8 cellular contexts compared by ENCODE assay signal in the genomic region with DNA sequence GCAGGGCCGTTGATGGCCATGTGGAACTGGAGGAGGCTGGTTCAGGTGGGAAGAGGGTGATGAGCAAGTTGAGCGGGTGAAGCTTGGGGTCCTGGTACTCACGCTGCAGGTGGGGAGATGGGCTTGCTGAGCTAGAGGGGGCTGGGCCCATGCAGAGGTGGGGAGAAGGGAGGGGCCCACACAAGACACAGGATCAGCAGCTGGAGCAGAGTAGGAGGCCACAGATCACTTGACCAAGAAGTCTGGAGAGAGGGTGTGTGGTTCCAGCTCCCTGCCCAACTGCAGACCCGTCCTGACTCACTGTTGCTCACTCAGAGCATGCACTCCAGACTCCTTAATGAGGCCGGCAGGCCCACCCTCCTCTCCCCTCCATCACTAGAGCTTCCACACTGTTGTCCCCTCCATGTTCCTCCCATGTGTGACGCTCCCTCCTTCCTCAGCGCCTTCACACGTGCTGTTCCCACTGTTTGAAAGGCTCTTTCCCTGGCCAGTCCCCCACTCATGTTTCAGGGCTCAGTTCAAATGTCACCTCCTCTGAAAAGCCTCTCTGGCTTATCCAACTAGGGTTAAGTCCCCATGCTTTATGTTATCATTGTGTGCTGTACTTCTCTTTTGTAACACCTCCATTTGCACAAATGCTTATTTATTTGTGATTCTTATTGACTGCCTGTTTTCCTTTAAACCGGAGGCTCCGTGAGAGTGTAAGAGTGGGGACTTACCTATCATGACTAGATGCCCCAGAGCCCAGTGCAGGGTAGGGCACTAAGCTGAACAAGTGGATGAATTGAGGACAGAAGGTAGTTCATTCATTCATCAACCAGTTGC. TPM values are rescaled to one million over a fixed set of nuclear protein-coding genes. Genes with fewer than 3 reads are reported as not detected.
DNase-seq lines count a peak whose midpoint lies in the region; ATAC-seq and TF ChIP-seq lines count a peak whose summit lies in the region.

No MANE protein-coding gene starts in this region.

- peaks cover 8% of the 10 kb centered on the region for H3K27me3 Mint-ChIP-seq in endothelial cell (ENCODE audit: unreplicated experiment)

- no peak overlapping the region for H3K9ac ChIP-seq in rectal smooth muscle tissue (ENCODE audit: low read length)

- H3K9me3 Mint-ChIP-seq in endothelial cell (ENCODE audit: unreplicated experiment), result no peaks in the 10 kb centered on the region

- H3K4me1 ChIP-seq in rectal smooth muscle tissue (ENCODE audit: control insufficient read depth, insufficient read depth, low read length), result peaks cover 16% of the 10 kb centered on the region

- peak overlapping the region; percentile 93 for H3K4me3 ChIP-seq in GM12865 (ENCODE audit: low read depth, low read length)
- peak overlapping the region; percentile 18 for H3K4me3 ChIP-seq in rectal smooth muscle tissue (ENCODE audit: low read length)

- DNase-seq in GM12865 (ENCODE audit: low read depth), result no peak
- DNase-seq in RWPE1 (ENCODE audit: low spot score), result no peak
- DNase-seq in endothelial cell (ENCODE audit: low spot score), result no peak
- DNase-seq in NAMALWA (ENCODE audit: low spot score), result no peak
- no peak for DNase-seq in SIG-M5 treated with dmso at 0.1 percent for 504 hours (lab: John Stamatoyannopoulos, UW; ENCODE audit: unreplicated experiment)
- no peak for DNase-seq in NCI-H345 (lab: John Stamatoyannopoulos, UW)

- TF ChIP-seq CTCF in GM12865 (IDR thresholded peaks at IDR 0.05; ENCODE audit: insufficient read depth, low read depth, low read length, missing control alignments) (no peak), RWPE1 (conservative IDR thresholded peaks at IDR 0.05; ENCODE audit: low read depth) (no peak), endothelial cell (IDR thresholded peaks at IDR 0.05; ENCODE audit: unreplicated experiment) (no peak)

- no peak for ATAC-seq in GM19023 (IDR thresholded peaks at IDR 0.05; ENCODE audit: unreplicated experiment)

- peak overlapping the region; percentile 14; the same call in 1 of the 2 replicates for H3K27ac ChIP-seq in RWPE1
- no peak overlapping the region for H3K27ac ChIP-seq in rectal smooth muscle tissue (ENCODE audit: low read depth, low read length)

- H3K27me3 ChIP-seq in rectal smooth muscle tissue (ENCODE audit: control insufficient read depth, insufficient read depth, low read length), result no peaks in the 10 kb centered on the region

- H3K4me3 Mint-ChIP-seq in endothelial cell (ENCODE audit: unreplicated experiment), result peak overlapping the region; percentile 42

- H3K27ac Mint-ChIP-seq in endothelial cell (ENCODE audit: unreplicated experiment), result peak overlapping the region; percentile 49

- peaks cover 33% of the 10 kb centered on the region for H3K4me1 Mint-ChIP-seq in endothelial cell (ENCODE audit: unreplicated experiment)

- CTCF ChIA-PET in RWPE1 (lab: Yijun Ruan, JAX), result interaction anchor here (3.6 kb wide), 1 partner anchor 13 kb away, joined by 14 read pairs; no protein-coding TSS in a partner anchor

- peaks cover 13% of the 10 kb centered on the region for H3K36me3 ChIP-seq in rectal smooth muscle tissue (ENCODE audit: control insufficient read depth, insufficient read depth, low read length)

- POLR2A ChIA-PET in RWPE1 (lab: Yijun Ruan, JAX; ENCODE audit: low non-redundant PET), result no interaction called here

- H3K36me3 Mint-ChIP-seq in endothelial cell (ENCODE audit: low read depth, unreplicated experiment), result peaks cover 13% of the 10 kb centered on the region

RNA-seq across cellular contexts. Expression of gene CCDC86, which starts 2.3 kb away (rescaled TPM):
- 15.5 TPM for total RNA-seq in endothelial cell (ENCODE audit: unreplicated experiment)

RNA-seq across cellular contexts. Expression of gene PTGDR2, which starts 11.5 kb away (rescaled TPM):
- not detected for total RNA-seq in endothelial cell (ENCODE audit: unreplicated experiment)

RNA-seq across cellular contexts. Expression of gene ZP1, which starts 23.1 kb away (rescaled TPM):
- total RNA-seq in endothelial cell (ENCODE audit: unreplicated experiment), result not detected

RNA-seq across cellular contexts. Expression of gene MS4A10, which starts 59.1 kb away (rescaled TPM):
- not detected for total RNA-seq in endothelial cell (ENCODE audit: unreplicated experiment)
